In genomic region chr3:89762360-89762759, GRCh38 we compare ENCODE assay signal across 19 cellular contexts.
DNase-seq lines count a peak whose midpoint lies in the region; ATAC-seq lines count a peak whose summit lies in the region.
"Had no signal": no experiment of that assay in that cellular context is flagged by ENCODE, and none has a peak within 500 bp of the region (broad histone marks: within the 10 kb centered on the region; RNA-seq: fewer than 3 reads in every experiment).

No MANE protein-coding gene starts in this region.

- H3K79me1 ChIP-seq in neuronal stem cell (ENCODE audit: low read depth, low read length), result no peaks in the 10 kb centered on the region

- H3K4me3 ChIP-seq in NT2/D1 (ENCODE audit: insufficient read length, low read depth) (no peak overlapping the region), neuronal stem cell (ENCODE audit: low read length in 2 of 2) (no peak overlapping the region), right cardiac atrium (ENCODE audit: low read length) (no peak overlapping the region)
- H3K4me3 ChIP-seq: A549; BLaER1 treated with 17β-estradiol and CSF1 and Interleukin-3, amounts not matched to agents 10 nM and 100 nM had no signal

- no peak overlapping the region for H2BK15ac ChIP-seq in neuronal stem cell (ENCODE audit: low read length)

- H2BK120ac ChIP-seq in neuronal stem cell (ENCODE audit: low read depth, low read length), result no peak overlapping the region

- H3K36me3 ChIP-seq in NT2/D1 (ENCODE audit: insufficient read depth, insufficient read length, low read length), result no peaks in the 10 kb centered on the region
- no peaks in the 10 kb centered on the region for H3K36me3 ChIP-seq in neuronal stem cell (replicated peaks in 1 of 2; ENCODE audit: control insufficient read depth in 2 of 2, insufficient read depth in 2 of 2, low read length in 2 of 2)
- H3K36me3 ChIP-seq: BE2C; BLaER1 treated with 17β-estradiol and CSF1 and Interleukin-3, amounts not matched to agents 10 nM and 100 nM had no signal

- ATAC-seq in right cardiac atrium, result no peak
- ATAC-seq: A549 had no signal

- no peak overlapping the region for H3K4me2 ChIP-seq in neuronal stem cell (ENCODE audit: insufficient read depth, low read length, poor library complexity, severe bottlenecking)
- H3K4me2 ChIP-seq: A549; BLaER1 treated with 17β-estradiol and CSF1 and Interleukin-3, amounts not matched to agents 10 nM and 100 nM had no signal

- H3K9me3 ChIP-seq in NT2/D1 (ENCODE audit: insufficient read depth, low read length) (peaks cover 14% of the 10 kb centered on the region; the same call in 1 of the 2 replicates), neuronal stem cell (replicated peaks in 1 of 2; ENCODE audit: control insufficient read depth in 2 of 2, insufficient read depth in 1 of 2, low read depth in 1 of 2, low read length in 2 of 2) (peaks cover 2% of the 10 kb centered on the region in 2 donors), right cardiac atrium (ENCODE audit: control insufficient read depth, low read length) (no peaks in the 10 kb centered on the region)
- H3K9me3 ChIP-seq: BE2C had no signal

- intact Hi-C loops in right cardiac atrium (cut with DNase I), result no loop called here

- no peak overlapping the region for H2BK12ac ChIP-seq in neuronal stem cell (ENCODE audit: low read length)

- no peak overlapping the region for H2AK5ac ChIP-seq in neuronal stem cell (ENCODE audit: low read depth, low read length)

- no peak overlapping the region for H4K8ac ChIP-seq in neuronal stem cell (ENCODE audit: low read depth, low read length)

- H4K91ac ChIP-seq in neuronal stem cell (ENCODE audit: low read depth, low read length, poor library complexity), result no peak overlapping the region

- no peak overlapping the region for H3K4ac ChIP-seq in neuronal stem cell (ENCODE audit: low read length)

- WGBS in neuronal stem cell (ENCODE audit: extremely low coverage in 2 of 2, insufficient read length in 2 of 2, insufficient replicate concordance in 1 of 2), 2 donors, result no CpG with 5 or more reads among the region's 1 CpG
- WGBS in right cardiac atrium, result 80% methylated on average over 1 of the region's 1 CpG

- H3K27ac ChIP-seq in neuronal stem cell (replicated peaks; ENCODE audit: low read length) (no peak overlapping the region), right cardiac atrium (ENCODE audit: low read length) (no peak overlapping the region)
- H3K27ac ChIP-seq: A549; BLaER1 treated with 17β-estradiol and CSF1 and Interleukin-3, amounts not matched to agents 10 nM and 100 nM had no signal

- no peaks in the 10 kb centered on the region for H3K27me3 ChIP-seq in NT2/D1 (ENCODE audit: insufficient read depth, insufficient read length)
- no peaks in the 10 kb centered on the region for H3K27me3 ChIP-seq in neuronal stem cell (ENCODE audit: control insufficient read depth in 3 of 3, insufficient read depth in 3 of 3, low read depth in 1 of 3, low read length in 3 of 3)
- H3K27me3 ChIP-seq in right cardiac atrium (ENCODE audit: control insufficient read depth, insufficient read depth), result no peaks in the 10 kb centered on the region
- H3K27me3 ChIP-seq: BE2C; BLaER1 treated with 17β-estradiol and CSF1 and Interleukin-3, amounts not matched to agents 10 nM and 100 nM had no signal

- H2BK5ac ChIP-seq in neuronal stem cell (ENCODE audit: low read length), result no peak overlapping the region

- DNase-seq in ELF-1 (ENCODE audit: low read depth, low spot score), result peak; percentile 54
- DNase-seq in NT2/D1 (ENCODE audit: low read depth, low spot score), result peak; percentile 15
- peak; percentile 59 for DNase-seq in islet precursor cell
- DNase-seq in neuronal stem cell (ENCODE audit: low spot score), result no peak
- DNase-seq in EL, result no peak
- DNase-seq in activated naive CD4-positive, alpha-beta T cell treated with Interleukin-2 at 50 U/mL for 16 hours, result no peak
- no peak for DNase-seq in right cardiac atrium
- DNase-seq: 8988T; ACHN; AML-193; BE2C; CD4-positive, alpha-beta T cell; CD8-positive, alpha-beta memory T cell; DMS 273 treated with DMSO at 0.1 percent for 48 hours; DMS79; GOT3; HCEC 1CT had no signal

- no peak overlapping the region for H3K9ac ChIP-seq in NT2/D1 (ENCODE audit: insufficient read length, low read depth)
- H3K9ac ChIP-seq in neuronal stem cell (ENCODE audit: low read depth, low read length, poor library complexity), result no peak overlapping the region
- H3K9ac ChIP-seq: BLaER1 treated with 17β-estradiol and CSF1 and Interleukin-3, amounts not matched to agents 10 nM and 100 nM had no signal

- H3K14ac ChIP-seq in neuronal stem cell (ENCODE audit: low read length), result no peak overlapping the region

- peak overlapping the region; percentile 59 for H2AFZ ChIP-seq in neuronal stem cell (ENCODE audit: low read length)

- H3K18ac ChIP-seq in neuronal stem cell (ENCODE audit: low read length), result no peak overlapping the region

- H3K4me1 ChIP-seq in NT2/D1 (ENCODE audit: insufficient read depth, insufficient read length) (no peaks in the 10 kb centered on the region), neuronal stem cell (ENCODE audit: control insufficient read depth in 2 of 2, insufficient read depth in 1 of 2, low read depth in 1 of 2, low read length in 2 of 2) (no peaks in the 10 kb centered on the region), right cardiac atrium (ENCODE audit: control insufficient read depth, insufficient read depth, low read length) (no peaks in the 10 kb centered on the region)
- H3K4me1 ChIP-seq: A549, BE2C had no signal

- no peak overlapping the region for H3K23ac ChIP-seq in neuronal stem cell (ENCODE audit: low read depth, low read length, poor library complexity)

Comparison
In these comparisons a context has a peak if more than half of its experiments do, and no peak if none do; other contexts are left out.
1. DNase-seq: peak in ELF-1 (single experiment), NT2/D1 (single experiment) and islet precursor cell (single experiment); none in neuronal stem cell (single experiment), EL (single experiment), activated naive CD4-positive, alpha-beta T cell treated with Interleukin-2 at 50 U/mL for 16 hours (single experiment) and right cardiac atrium (0 of 3).